In the genomic region with DNA sequence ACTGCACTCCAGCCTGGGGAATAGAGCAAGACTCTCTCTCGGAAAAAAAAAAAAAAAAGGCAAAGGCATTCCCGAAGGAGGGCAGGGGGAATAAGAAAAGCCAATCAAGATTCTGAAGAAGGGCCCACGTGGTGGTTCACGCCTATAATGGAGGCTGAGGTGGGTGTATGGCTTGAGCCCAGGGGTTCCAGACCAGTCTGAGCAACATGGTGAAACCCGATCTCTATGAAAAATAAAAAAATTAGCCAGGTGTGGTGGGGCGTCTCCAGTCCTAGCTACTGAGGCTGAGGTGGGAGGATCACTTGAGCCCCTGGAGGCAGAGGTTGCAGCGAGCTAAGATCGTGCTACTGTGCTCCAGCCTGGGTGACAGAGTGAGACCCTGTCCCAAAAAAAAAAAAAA, we compare ENCODE assay signal across 16 cellular contexts. TPM values are rescaled to one million over a fixed set of nuclear protein-coding genes. Genes with fewer than 3 reads are reported as not detected.
DNase-seq lines count a peak whose midpoint lies in the region; ATAC-seq and TF ChIP-seq lines count a peak whose summit lies in the region.
"Had no signal": no experiment of that assay in that cellular context is flagged by ENCODE, and none has a peak within 500 bp of the region (broad histone marks: within the 10 kb centered on the region; RNA-seq: fewer than 3 reads in every experiment).

No MANE protein-coding gene starts in this region.

- WGBS in endodermal cell (ENCODE audit: insufficient coverage in 1 of 2, insufficient read length in 1 of 2), 2 experiments, result 92 to 95% methylated on average over 6 to 8 of the region's 8 CpGs

- no peak for TF ChIP-seq CTCF in endodermal cell (conservative IDR thresholded peaks at IDR 0.05)
- no peak for TF ChIP-seq CTCF in parathyroid adenoma (IDR thresholded peaks at IDR 0.05)

- H3K27me3 ChIP-seq in endodermal cell (ENCODE audit: control insufficient read depth, insufficient read depth, low read length, poor library complexity, severe bottlenecking) (no peaks in the 10 kb centered on the region), parathyroid adenoma (ENCODE audit: control insufficient read depth, insufficient read depth, low read length) (no peaks in the 10 kb centered on the region)

- no peak overlapping the region for H3K4me2 ChIP-seq in parathyroid adenoma (ENCODE audit: low read length)
- H3K4me2 ChIP-seq: BLaER1 had no signal

- H3K4me1 ChIP-seq in endodermal cell (ENCODE audit: control insufficient read depth, insufficient read depth, low read length) (peaks cover 8% of the 10 kb centered on the region), parathyroid adenoma (peaks cover 25% of the 10 kb centered on the region)

- no peaks in the 10 kb centered on the region for H3K9me3 Mint-ChIP-seq in endodermal cell
- H3K9me3 Mint-ChIP-seq: CD8-positive, alpha-beta memory T cell had no signal

- no peak overlapping the region for H3K9ac ChIP-seq in endodermal cell (ENCODE audit: extremely low read depth, low read length, poor library complexity, severe bottlenecking)
- H3K9ac ChIP-seq in parathyroid adenoma, result no peak overlapping the region
- H3K9ac ChIP-seq: BLaER1 had no signal

- peaks cover 4% of the 10 kb centered on the region for H3K27me3 Mint-ChIP-seq in endodermal cell (ENCODE audit: insufficient read depth)

- DNase-seq in NCI-H2171 treated with DMSO at 0.1 percent for 48 hours (lab: John Stamatoyannopoulos, UW), result peak; percentile 89
- no peak for DNase-seq in NCI-H2171 (lab: John Stamatoyannopoulos, UW)
- DNase-seq in endodermal cell, result peak; percentile 45
- no peak for DNase-seq in NCI-H226
- DNase-seq in stimulated activated CD4-positive, alpha-beta T cell treated with anti-CD3 and anti-CD28 coated beads, Interleukin-4, amount 100 ng/mL, for 4 hours, result no peak
- DNase-seq: 8988T; AML-193; Caco-2; CD8-positive, alpha-beta memory T cell; DMS53; GF-D8; H7; KBM-7 had no signal

- no peak overlapping the region for H3K27ac Mint-ChIP-seq in endodermal cell

- H3K36me3 Mint-ChIP-seq in endodermal cell (ENCODE audit: low read depth), result no peaks in the 10 kb centered on the region

- no peak overlapping the region for H3K4me3 Mint-ChIP-seq in endodermal cell

- H3K4me1 Mint-ChIP-seq in endodermal cell, result peaks cover 36% of the 10 kb centered on the region

- H3K4me3 ChIP-seq in endodermal cell (ENCODE audit: low read length), result no peak overlapping the region
- no peak overlapping the region for H3K4me3 ChIP-seq in parathyroid adenoma (ENCODE audit: low read depth, low read length)
- H3K4me3 ChIP-seq: BLaER1 had no signal

- no peaks in the 10 kb centered on the region for H3K79me2 ChIP-seq in parathyroid adenoma

- peak overlapping the region; percentile 18 for H2AFZ ChIP-seq in parathyroid adenoma

- no peak for ATAC-seq in HG02571 (IDR thresholded peaks at IDR 0.05; ENCODE audit: unreplicated experiment)

- H3K36me3 ChIP-seq in endodermal cell (ENCODE audit: control insufficient read depth, insufficient read depth, low read length) (no peaks in the 10 kb centered on the region), parathyroid adenoma (ENCODE audit: control insufficient read depth, insufficient read depth, low read length) (no peaks in the 10 kb centered on the region)
- H3K36me3 ChIP-seq: BLaER1 had no signal

- H3K27ac ChIP-seq in endodermal cell (ENCODE audit: low read depth, low read length) (no peak overlapping the region), parathyroid adenoma (no peak overlapping the region)
- H3K27ac ChIP-seq: BLaER1 had no signal

- H3K9me3 ChIP-seq in endodermal cell (ENCODE audit: control insufficient read depth, low read length) (no peaks in the 10 kb centered on the region), parathyroid adenoma (ENCODE audit: control insufficient read depth, low read length) (no peaks in the 10 kb centered on the region)
- H3K9me3 ChIP-seq: BLaER1, Caco-2 had no signal

RNA-seq across cellular contexts. Expression of a gene that starts 4.3 kb away (rescaled TPM):
- 100 to 1,000 TPM; 637 to 888 TPM for total RNA-seq in endodermal cell
- 935 TPM for polyA plus RNA-seq in endodermal cell (2013, experiment 1 of 2)
- polyA plus RNA-seq in endodermal cell (2013, experiment 2 of 2), result 1,020 TPM

RNA-seq across cellular contexts. Expression of a gene that starts 8.9 kb away (rescaled TPM):
- 100 to 1,000 TPM; 219 to 393 TPM for total RNA-seq in endodermal cell
- 177 TPM for polyA plus RNA-seq in endodermal cell (2013, experiment 1 of 2)
- 169 TPM for polyA plus RNA-seq in endodermal cell (2013, experiment 2 of 2)

RNA-seq across cellular contexts. Expression of a gene that starts 10.5 kb away (rescaled TPM):
- total RNA-seq in endodermal cell, result 1 to 10 TPM; 1.9 to 7.3 TPM
- polyA plus RNA-seq in endodermal cell (2013, experiment 1 of 2), result 8.4 TPM
- 5.8 TPM for polyA plus RNA-seq in endodermal cell (2013, experiment 2 of 2)

RNA-seq across cellular contexts. Expression of a gene that starts 27.5 kb away (rescaled TPM):
- 1 to 10 TPM in 1 of 2 donors, under 1 TPM in 1; 0.77 to 1.3 TPM for total RNA-seq in endodermal cell
- 2.2 TPM for polyA plus RNA-seq in endodermal cell (2013, experiment 1 of 2)
- 1.7 TPM for polyA plus RNA-seq in endodermal cell (2013, experiment 2 of 2)
- total RNA-seq: Caco-2 had no signal

RNA-seq across cellular contexts. Expression of a gene that starts 38.0 kb away (rescaled TPM):
- 10 to 100 TPM; 43.3 to 69.2 TPM for total RNA-seq in endodermal cell
- polyA plus RNA-seq in endodermal cell (2013, experiment 1 of 2), result 36.9 TPM
- 34.1 TPM for polyA plus RNA-seq in endodermal cell (2013, experiment 2 of 2)

Comparison
In these comparisons a context has a peak if more than half of its experiments do, and no peak if none do; other contexts are left out.
1. DNase-seq: peak in NCI-H2171 treated with DMSO at 0.1 percent for 48 hours (single experiment) and endodermal cell (single experiment); none in NCI-H2171 (single experiment), NCI-H226 (single experiment) and stimulated activated CD4-positive, alpha-beta T cell treated with anti-CD3 and anti-CD28 coated beads, Interleukin-4, amount 100 ng/mL, for 4 hours (0 of 2).